ENCODE assay signal across 17 cellular contexts in the genomic region with DNA sequence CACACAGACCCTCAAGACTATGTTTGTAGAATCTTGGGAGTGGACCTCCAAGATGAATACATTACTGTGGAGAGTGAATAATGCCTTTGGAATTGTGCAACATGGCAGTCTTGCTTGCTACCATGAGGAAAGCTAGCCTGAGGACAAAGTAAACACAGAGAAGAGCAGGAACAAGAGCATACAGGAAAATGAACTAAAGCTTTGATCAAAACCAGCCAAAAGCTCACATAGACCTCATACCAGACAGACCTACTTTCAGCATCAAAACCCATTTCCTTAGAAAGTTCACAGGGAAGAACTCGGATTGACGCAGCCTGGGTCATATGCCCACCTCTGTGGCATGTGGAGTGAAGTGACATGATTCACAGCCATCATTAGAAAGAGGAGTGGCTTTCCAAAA. TPM values are rescaled to one million over a fixed set of nuclear protein-coding genes. Genes with fewer than 3 reads are reported as not detected.
DNase-seq lines count a peak whose midpoint lies in the region; ATAC-seq and TF ChIP-seq lines count a peak whose summit lies in the region.
"Had no signal": no experiment of that assay in that cellular context is flagged by ENCODE, and none has a peak within 500 bp of the region (broad histone marks: within the 10 kb centered on the region; RNA-seq: fewer than 3 reads in every experiment).

No MANE protein-coding gene starts in this region.

- TF ChIP-seq CTCF in breast epithelium (IDR thresholded peaks at IDR 0.05) (no peak), GM20000 (IDR thresholded peaks at IDR 0.05; ENCODE audit: extremely low read depth, missing control alignments) (no peak)

- H3K4me3 Mint-ChIP-seq in activated T-helper 17 cell treated with anti-CD3 and anti-CD28 coated beads, Interleukin-2, amount 50 U/mL, for 72 hours = no peak overlapping the region

- H3K27me3 ChIP-seq in breast epithelium = no peaks in the 10 kb centered on the region
- H3K27me3 ChIP-seq: BLaER1, brain microvascular endothelial cell had no signal

- peaks cover 20% of the 10 kb centered on the region for H3K36me3 Mint-ChIP-seq in activated T-helper 17 cell treated with anti-CD3 and anti-CD28 coated beads, Interleukin-2, amount 50 U/mL, for 72 hours (ENCODE audit: low read depth)

- intact Hi-C loops in breast epithelium (cut with DNase I; ENCODE audit: low total_unique reads) = no loop called here

- no peaks in the 10 kb centered on the region for H3K4me1 ChIP-seq in breast epithelium

- DNase-seq in AG08396 (ENCODE audit: low spot score) (peak; percentile 56), HT1080 (ENCODE audit: low read depth) (peak; percentile 60), breast epithelium (ENCODE audit: low spot score in 2 of 2) (no peak), iris pigment epithelial cell (ENCODE audit: low read depth) (peak; percentile 84), GM20000 (ENCODE audit: low spot score) (no peak)
- DNase-seq: activated CD4-positive, alpha-beta T cell treated with anti-CD3 and anti-CD28 coated beads, Interleukin-2, amount 50 U/mL, for 4 hours; brain microvascular endothelial cell; NCI-H1048; NCI-H345; stimulated activated CD4-positive, alpha-beta T cell treated with anti-CD3 and anti-CD28 coated beads, Interleukin-1b, Interleukin-23, amount 100 ng/mL, for 48 hours; T-helper 9 cell had no signal

- H3K27ac ChIP-seq in breast epithelium = peak overlapping the region; percentile 22 to 29
- H3K27ac ChIP-seq: BLaER1, brain microvascular endothelial cell had no signal

- no peak overlapping the region for H3K4me3 ChIP-seq in breast epithelium
- H3K4me3 ChIP-seq: BLaER1, lung had no signal

- no peaks in the 10 kb centered on the region for H3K9me3 Mint-ChIP-seq in activated T-helper 17 cell treated with anti-CD3 and anti-CD28 coated beads, Interleukin-2, amount 50 U/mL, for 72 hours

- ATAC-seq in GM18517 (IDR thresholded peaks at IDR 0.05; ENCODE audit: unreplicated experiment) (no peak), GM21825 (IDR thresholded peaks at IDR 0.05; ENCODE audit: unreplicated experiment) (no peak)
- no peak for ATAC-seq in activated T-helper 17 cell treated with anti-CD3 and anti-CD28 coated beads, Interleukin-2, amount 50 U/mL, for 72 hours (replicated peaks)
- ATAC-seq: Panc1 had no signal

- TF ChIP-seq POLR2A in breast epithelium (IDR thresholded peaks at IDR 0.05) = no peak

- no peaks in the 10 kb centered on the region for H3K9me3 ChIP-seq in breast epithelium
- H3K9me3 ChIP-seq: BLaER1 had no signal

- peaks cover 12% of the 10 kb centered on the region for H3K4me1 Mint-ChIP-seq in activated T-helper 17 cell treated with anti-CD3 and anti-CD28 coated beads, Interleukin-2, amount 50 U/mL, for 72 hours

- H3K36me3 ChIP-seq in breast epithelium = no peaks in the 10 kb centered on the region
- H3K36me3 ChIP-seq: BLaER1, brain microvascular endothelial cell had no signal

- H3K27ac Mint-ChIP-seq in activated T-helper 17 cell treated with anti-CD3 and anti-CD28 coated beads, Interleukin-2, amount 50 U/mL, for 72 hours = no peak overlapping the region

- no peaks in the 10 kb centered on the region for H3K27me3 Mint-ChIP-seq in activated T-helper 17 cell treated with anti-CD3 and anti-CD28 coated beads, Interleukin-2, amount 50 U/mL, for 72 hours

RNA-seq across cellular contexts. Expression of a gene that starts 3.3 kb away (rescaled TPM):
- 10.8 and 15.7 TPM in 2 replicates for total RNA-seq in HT1080 (2014; rRNA removed; shearing (Covaris generic))
- polyA plus RNA-seq in HT1080 (2015; cell fraction: cytosol; rRNA removed) = 16.8 and 21.3 TPM in 2 replicates
- 12.8 and 16.7 TPM in 2 replicates for polyA plus RNA-seq in HT1080 (2015; cell fraction: nucleus; rRNA removed)
- 10 to 100 TPM; 31.3 to 46.2 (median 36.7) TPM for total RNA-seq in breast epithelium
- total RNA-seq in activated T-helper 17 cell treated with anti-CD3 and anti-CD28 coated beads, Interleukin-2, amount 50 U/mL, for 72 hours = 100 to 1,000 TPM in 1 of 2 donors, 10 to 100 TPM in 1; 68.1 to 185 TPM

RNA-seq across cellular contexts. Expression of a gene that starts 28.8 kb away (rescaled TPM):
- 366 and 380 TPM in 2 replicates for total RNA-seq in HT1080 (2014; rRNA removed; shearing (Covaris generic))
- polyA plus RNA-seq in HT1080 (2015; cell fraction: cytosol; rRNA removed) = 93.6 and 307 TPM in 2 replicates
- polyA plus RNA-seq in HT1080 (2015; cell fraction: nucleus; rRNA removed) = 106 and 154 TPM in 2 replicates
- 100 to 1,000 TPM; 121 to 200 (median 152) TPM for total RNA-seq in breast epithelium
- total RNA-seq in activated T-helper 17 cell treated with anti-CD3 and anti-CD28 coated beads, Interleukin-2, amount 50 U/mL, for 72 hours = 100 to 1,000 TPM; 187 to 240 TPM

Comparison
In these comparisons a context has a peak if more than half of its experiments do, and no peak if none do; other contexts are left out.
1. DNase-seq: peak in AG08396 (single experiment), HT1080 (single experiment) and iris pigment epithelial cell (single experiment); none in breast epithelium (0 of 2) and GM20000 (single experiment).